In the genomic region with DNA sequence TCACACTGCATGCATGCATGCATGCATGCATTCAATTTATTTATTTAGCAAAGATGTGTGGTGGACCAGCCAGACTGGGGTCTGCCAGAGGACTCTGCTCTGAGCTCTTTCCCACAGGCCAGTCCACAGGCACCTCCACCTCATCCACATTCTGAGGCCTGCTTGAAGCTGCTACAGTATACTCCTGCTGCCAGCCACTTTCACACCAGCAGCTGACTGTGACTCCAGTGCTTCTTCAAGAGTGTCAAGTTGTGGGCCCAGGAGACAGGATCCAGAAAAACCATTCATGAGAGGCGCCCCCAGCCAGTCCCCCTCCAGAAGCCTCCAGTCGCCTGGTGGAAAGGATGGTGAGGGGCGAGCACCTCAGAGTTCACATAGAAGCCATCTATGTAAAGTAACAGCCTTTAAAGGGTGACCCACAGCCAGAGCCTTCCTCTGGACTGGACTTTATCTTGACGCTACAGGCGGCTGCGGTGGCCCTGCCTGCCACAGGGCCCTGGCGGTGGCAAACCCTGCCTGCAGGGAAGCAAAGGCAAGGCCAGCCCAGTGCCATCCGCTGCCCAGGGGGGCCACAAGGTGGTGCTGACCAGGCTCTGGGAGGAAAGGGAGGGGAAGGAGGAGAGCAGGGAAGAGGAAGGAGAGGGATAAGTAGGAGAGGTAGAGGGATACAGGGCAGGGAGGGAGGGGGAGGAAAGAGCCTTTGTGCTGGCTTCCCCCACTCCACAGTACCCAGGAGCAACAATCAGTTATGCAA, we compare ENCODE assay signal across 9 cellular contexts. TPM values are rescaled to one million over a fixed set of nuclear protein-coding genes. Genes with fewer than 3 reads are reported as not detected.
DNase-seq lines count a peak whose midpoint lies in the region; ATAC-seq and TF ChIP-seq lines count a peak whose summit lies in the region.
"Had no signal": no experiment of that assay in that cellular context is flagged by ENCODE, and none has a peak within 500 bp of the region (broad histone marks: within the 10 kb centered on the region; RNA-seq: fewer than 3 reads in every experiment).

No MANE protein-coding gene starts in this region.

- H3K9ac ChIP-seq in HUES6 (ENCODE audit: low read length): peak overlapping the region; percentile 47
- H3K9ac ChIP-seq in iPS-20b (ENCODE audit: low read depth, low read length): peak overlapping the region; percentile 22; the same call in 1 of the 2 replicates

- H3K27me3 ChIP-seq in HUES6 (ENCODE audit: control insufficient read depth, insufficient read depth, low read length) (no peaks in the 10 kb centered on the region), iPS-20b (ENCODE audit: insufficient read depth, low read length) (no peaks in the 10 kb centered on the region)

- POLR2A ChIA-PET in WTC11 (lab: Charles Lee): interaction anchor here (1.0 kb wide), 1 partner anchor 11 kb away, joined by 3 read pairs; no protein-coding TSS in a partner anchor

- DNase-seq in WTC11 (ENCODE audit: low spot score): no peak
- DNase-seq in stimulated activated effector memory CD8-positive, alpha-beta T cell treated with anti-CD3 and anti-CD28 coated beads, Interleukin-12 subunit alpha, Interleukin-12 subunit beta, amount 100 ng/mL, for 72 hours (ENCODE audit: low spot score in 2 of 2): no peak
- no peak for DNase-seq in stimulated activated CD4-positive, alpha-beta T cell treated with anti-CD3 and anti-CD28 coated beads, Interleukin-12 subunit alpha, Interleukin-12 subunit beta, amount 100 ng/mL, for 4 hours
- DNase-seq: activated T-cell treated with anti-CD3 and anti-CD28 coated beads, Interleukin-2, amount 50 U/mL, for 1 hour; amygdala had no signal

- H3K27ac ChIP-seq in HUES6 (ENCODE audit: low read depth, low read length): no peak overlapping the region
- H3K27ac ChIP-seq in iPS-20b (ENCODE audit: low read length): peak overlapping the region; percentile 82

- CTCF ChIA-PET in WTC11 (lab: Charles Lee): interaction anchor here (0.8 kb wide), 1 partner anchor 114 kb away, joined by 3 read pairs; no protein-coding TSS in a partner anchor

- no peak overlapping the region for H3K27ac Mint-ChIP-seq in WTC11
- peak overlapping the region; percentile 30 for H3K27ac Mint-ChIP-seq in stimulated activated effector memory CD8-positive, alpha-beta T cell treated with anti-CD3 and anti-CD28 coated beads, Interleukin-12 subunit alpha, Interleukin-12 subunit beta, amount 100 ng/mL, for 72 hours

- H3K36me3 Mint-ChIP-seq in WTC11: peaks cover 6% of the 10 kb centered on the region
- H3K36me3 Mint-ChIP-seq in stimulated activated effector memory CD8-positive, alpha-beta T cell treated with anti-CD3 and anti-CD28 coated beads, Interleukin-12 subunit alpha, Interleukin-12 subunit beta, amount 100 ng/mL, for 72 hours: peaks cover 10% of the 10 kb centered on the region

- H3K4me3 Mint-ChIP-seq in WTC11: peak overlapping the region; percentile 18; the same call in 1 of the 2 replicates
- no peak overlapping the region for H3K4me3 Mint-ChIP-seq in stimulated activated effector memory CD8-positive, alpha-beta T cell treated with anti-CD3 and anti-CD28 coated beads, Interleukin-12 subunit alpha, Interleukin-12 subunit beta, amount 100 ng/mL, for 72 hours

- no peak for TF ChIP-seq CTCF in WTC11 (IDR thresholded peaks at IDR 0.05)

- no peak overlapping the region for H3K4me3 ChIP-seq in HUES6 (ENCODE audit: low read depth, low read length)
- peak overlapping the region; percentile 44; the same call in 1 of the 2 replicates for H3K4me3 ChIP-seq in iPS-20b (ENCODE audit: low read length)

- peaks cover 97% of the 10 kb centered on the region for H3K4me1 Mint-ChIP-seq in WTC11
- H3K4me1 Mint-ChIP-seq in stimulated activated effector memory CD8-positive, alpha-beta T cell treated with anti-CD3 and anti-CD28 coated beads, Interleukin-12 subunit alpha, Interleukin-12 subunit beta, amount 100 ng/mL, for 72 hours: peaks cover 98% of the 10 kb centered on the region

- H3K9me3 ChIP-seq in HUES6 (ENCODE audit: control insufficient read depth, insufficient read depth, low read depth, low read length) (no peaks in the 10 kb centered on the region), iPS-20b (ENCODE audit: insufficient read depth, low read depth, low read length) (no peaks in the 10 kb centered on the region)

- no peaks in the 10 kb centered on the region for H3K9me3 Mint-ChIP-seq in WTC11
- H3K9me3 Mint-ChIP-seq in stimulated activated effector memory CD8-positive, alpha-beta T cell treated with anti-CD3 and anti-CD28 coated beads, Interleukin-12 subunit alpha, Interleukin-12 subunit beta, amount 100 ng/mL, for 72 hours: no peaks in the 10 kb centered on the region

- H3K36me3 ChIP-seq in HUES6 (ENCODE audit: control insufficient read depth, insufficient read depth, low read length) (peaks cover 6% of the 10 kb centered on the region; the same call in 1 of the 2 replicates), iPS-20b (ENCODE audit: insufficient read depth, low read depth, low read length) (peaks cover 15% of the 10 kb centered on the region)

- no peaks in the 10 kb centered on the region for H3K27me3 Mint-ChIP-seq in WTC11 (ENCODE audit: low read depth)

- peak; percentile 56 for ATAC-seq in WTC11
- ATAC-seq in stimulated activated effector memory CD8-positive, alpha-beta T cell treated with anti-CD3 and anti-CD28 coated beads, Interleukin-12 subunit alpha, Interleukin-12 subunit beta, amount 100 ng/mL, for 72 hours: no peak
- ATAC-seq in HG03280 (IDR thresholded peaks at IDR 0.05; ENCODE audit: unreplicated experiment): no peak
- ATAC-seq in GM21723 (IDR thresholded peaks at IDR 0.05; ENCODE audit: unreplicated experiment): no peak

- H3K4me1 ChIP-seq in HUES6 (ENCODE audit: control insufficient read depth, insufficient read depth, low read length) (peaks cover 69% of the 10 kb centered on the region), iPS-20b (ENCODE audit: insufficient read depth, low read length) (peaks cover 70% of the 10 kb centered on the region)

TF ChIP-seq in WTC11, 78 proteins besides CTCF, POLR2A, EP300 and RAD21 (continues in another document):
- TF ChIP-seq FOXP1 (CRISPR knock-in tag; IDR thresholded peaks at IDR 0.05; ENCODE audit: borderline replicate concordance) (0 out of 2 replicates have a peak, but pooled peaks have one; percentile 15), GABPB1 (CRISPR knock-in tag; IDR thresholded peaks at IDR 0.05) (no peak), SMAD3 (CRISPR knock-in tag; IDR thresholded peaks at IDR 0.05; ENCODE audit: borderline replicate concordance) (no peak), ZNF263 (CRISPR knock-in tag; IDR thresholded peaks at IDR 0.05; ENCODE audit: low read depth) (no peak), ZNF138 (CRISPR knock-in tag; conservative IDR thresholded peaks at IDR 0.05) (no peak), KAT7 (CRISPR knock-in tag; IDR thresholded peaks at IDR 0.05; ENCODE audit: borderline replicate concordance) (no peak), CBFB (CRISPR knock-in tag; IDR thresholded peaks at IDR 0.05; ENCODE audit: low read depth) (no peak), ZNF219 (CRISPR knock-in tag; IDR thresholded peaks at IDR 0.05; ENCODE audit: borderline replicate concordance) (no peak), ETV6 (CRISPR knock-in tag; IDR thresholded peaks at IDR 0.05) (no peak)
- TF ChIP-seq, protein P1, sequence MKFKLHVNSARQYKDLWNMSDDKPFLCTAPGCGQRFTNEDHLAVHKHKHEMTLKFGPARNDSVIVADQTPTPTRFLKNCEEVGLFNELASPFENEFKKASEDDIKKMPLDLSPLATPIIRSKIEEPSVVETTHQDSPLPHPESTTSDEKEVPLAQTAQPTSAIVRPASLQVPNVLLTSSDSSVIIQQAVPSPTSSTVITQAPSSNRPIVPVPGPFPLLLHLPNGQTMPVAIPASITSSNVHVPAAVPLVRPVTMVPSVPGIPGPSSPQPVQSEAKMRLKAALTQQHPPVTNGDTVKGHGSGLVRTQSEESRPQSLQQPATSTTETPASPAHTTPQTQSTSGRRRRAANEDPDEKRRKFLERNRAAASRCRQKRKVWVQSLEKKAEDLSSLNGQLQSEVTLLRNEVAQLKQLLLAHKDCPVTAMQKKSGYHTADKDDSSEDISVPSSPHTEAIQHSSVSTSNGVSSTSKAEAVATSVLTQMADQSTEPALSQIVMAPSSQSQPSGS (CRISPR knock-in tag; IDR thresholded peaks at IDR 0.05; ENCODE audit: borderline replicate concordance, low read depth): no peak
- TF ChIP-seq, protein P2, sequence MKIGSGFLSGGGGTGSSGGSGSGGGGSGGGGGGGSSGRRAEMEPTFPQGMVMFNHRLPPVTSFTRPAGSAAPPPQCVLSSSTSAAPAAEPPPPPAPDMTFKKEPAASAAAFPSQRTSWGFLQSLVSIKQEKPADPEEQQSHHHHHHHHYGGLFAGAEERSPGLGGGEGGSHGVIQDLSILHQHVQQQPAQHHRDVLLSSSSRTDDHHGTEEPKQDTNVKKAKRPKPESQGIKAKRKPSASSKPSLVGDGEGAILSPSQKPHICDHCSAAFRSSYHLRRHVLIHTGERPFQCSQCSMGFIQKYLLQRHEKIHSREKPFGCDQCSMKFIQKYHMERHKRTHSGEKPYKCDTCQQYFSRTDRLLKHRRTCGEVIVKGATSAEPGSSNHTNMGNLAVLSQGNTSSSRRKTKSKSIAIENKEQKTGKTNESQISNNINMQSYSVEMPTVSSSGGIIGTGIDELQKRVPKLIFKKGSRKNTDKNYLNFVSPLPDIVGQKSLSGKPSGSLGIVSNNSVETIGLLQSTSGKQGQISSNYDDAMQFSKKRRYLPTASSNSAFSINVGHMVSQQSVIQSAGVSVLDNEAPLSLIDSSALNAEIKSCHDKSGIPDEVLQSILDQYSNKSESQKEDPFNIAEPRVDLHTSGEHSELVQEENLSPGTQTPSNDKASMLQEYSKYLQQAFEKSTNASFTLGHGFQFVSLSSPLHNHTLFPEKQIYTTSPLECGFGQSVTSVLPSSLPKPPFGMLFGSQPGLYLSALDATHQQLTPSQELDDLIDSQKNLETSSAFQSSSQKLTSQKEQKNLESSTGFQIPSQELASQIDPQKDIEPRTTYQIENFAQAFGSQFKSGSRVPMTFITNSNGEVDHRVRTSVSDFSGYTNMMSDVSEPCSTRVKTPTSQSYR (CRISPR knock-in tag; IDR thresholded peaks at IDR 0.05): peak; percentile 80; the same call in 1 of the 2 replicates
- TF ChIP-seq, protein P3, sequence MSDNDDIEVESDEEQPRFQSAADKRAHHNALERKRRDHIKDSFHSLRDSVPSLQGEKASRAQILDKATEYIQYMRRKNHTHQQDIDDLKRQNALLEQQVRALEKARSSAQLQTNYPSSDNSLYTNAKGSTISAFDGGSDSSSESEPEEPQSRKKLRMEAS (CRISPR knock-in tag; IDR thresholded peaks at IDR 0.05): no peak
- TF ChIP-seq, protein P4, sequence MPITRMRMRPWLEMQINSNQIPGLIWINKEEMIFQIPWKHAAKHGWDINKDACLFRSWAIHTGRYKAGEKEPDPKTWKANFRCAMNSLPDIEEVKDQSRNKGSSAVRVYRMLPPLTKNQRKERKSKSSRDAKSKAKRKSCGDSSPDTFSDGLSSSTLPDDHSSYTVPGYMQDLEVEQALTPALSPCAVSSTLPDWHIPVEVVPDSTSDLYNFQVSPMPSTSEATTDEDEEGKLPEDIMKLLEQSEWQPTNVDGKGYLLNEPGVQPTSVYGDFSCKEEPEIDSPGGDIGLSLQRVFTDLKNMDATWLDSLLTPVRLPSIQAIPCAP (CRISPR knock-in tag; IDR thresholded peaks at IDR 0.05): no peak

RNA-seq across cellular contexts. Expression of a gene that starts 30.7 kb away (rescaled TPM):
- 98.8 to 115 TPM (median 105 TPM) in 3 replicates for total RNA-seq in WTC11 (2021)
